In the genomic region with DNA sequence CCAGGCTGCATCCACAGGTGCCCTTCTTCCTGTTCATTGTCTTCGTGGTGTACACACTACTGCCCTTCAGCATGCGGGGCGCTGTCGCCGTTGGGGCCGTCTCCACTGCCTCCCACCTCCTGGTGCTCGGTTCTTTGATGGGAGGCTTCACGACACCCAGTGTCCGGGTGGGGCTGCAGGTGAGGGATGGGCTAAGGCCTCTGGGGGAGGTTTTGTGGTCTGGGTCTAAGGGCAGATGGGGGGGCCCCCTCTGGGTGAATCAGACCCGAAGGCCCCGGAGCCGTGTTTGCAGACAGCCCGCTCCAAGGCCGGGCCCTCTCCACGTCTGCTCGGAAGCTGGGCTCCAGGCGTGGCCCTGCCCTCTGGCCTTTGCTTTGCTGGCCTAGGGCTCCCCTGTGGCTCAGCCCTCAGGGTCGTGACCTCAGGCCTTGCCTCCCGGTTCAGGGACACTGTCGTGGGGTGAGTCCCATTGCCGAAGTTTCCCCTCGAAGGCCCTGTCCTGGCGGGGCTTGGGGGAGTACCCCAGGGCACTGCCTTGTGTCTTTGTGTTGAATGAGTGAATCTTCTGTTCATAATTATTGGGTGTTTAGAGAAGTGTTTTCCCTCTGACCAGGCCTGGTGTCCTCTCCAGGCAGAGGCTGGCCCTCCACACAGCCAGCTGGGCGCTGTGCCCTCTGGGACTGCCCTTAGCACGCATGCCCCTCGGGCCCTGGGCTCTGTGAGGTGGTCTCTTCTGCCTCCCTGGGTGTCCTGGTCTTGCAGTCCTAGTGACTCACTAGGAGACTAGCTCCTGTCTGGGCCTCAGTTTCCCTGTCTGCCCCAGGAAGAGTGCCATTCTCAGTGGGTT, we compare ENCODE assay signal across 1 cellular context.
A peak's percentile ranks its signal among the peaks of the same experiment; 100 is the strongest.
TF ChIP-seq lines count a peak whose summit lies in the region.

No MANE protein-coding gene starts in this region.

TF ChIP-seq in HepG2, 621 proteins besides CTCF, POLR2A, EP300 and RAD21 (continued from another document and continues in another):
- TF ChIP-seq ZNF10 (CRISPR knock-in tag; IDR thresholded peaks at IDR 0.05; ENCODE audit: borderline replicate concordance, low read depth), result no peak
- no peak for TF ChIP-seq ZFP82 (CRISPR knock-in tag; IDR thresholded peaks at IDR 0.05; ENCODE audit: borderline replicate concordance)
- peak; percentile 94 for TF ChIP-seq HDAC2 (CRISPR knock-in tag; IDR thresholded peaks at IDR 0.05)
- no peak for TF ChIP-seq ZSCAN22 (CRISPR knock-in tag; IDR thresholded peaks at IDR 0.05)
- TF ChIP-seq, protein P1, sequence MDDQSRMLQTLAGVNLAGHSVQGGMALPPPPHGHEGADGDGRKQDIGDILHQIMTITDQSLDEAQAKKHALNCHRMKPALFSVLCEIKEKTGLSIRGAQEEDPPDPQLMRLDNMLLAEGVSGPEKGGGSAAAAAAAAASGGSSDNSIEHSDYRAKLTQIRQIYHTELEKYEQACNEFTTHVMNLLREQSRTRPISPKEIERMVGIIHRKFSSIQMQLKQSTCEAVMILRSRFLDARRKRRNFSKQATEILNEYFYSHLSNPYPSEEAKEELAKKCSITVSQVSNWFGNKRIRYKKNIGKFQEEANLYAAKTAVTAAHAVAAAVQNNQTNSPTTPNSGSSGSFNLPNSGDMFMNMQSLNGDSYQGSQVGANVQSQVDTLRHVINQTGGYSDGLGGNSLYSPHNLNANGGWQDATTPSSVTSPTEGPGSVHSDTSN (CRISPR knock-in tag; IDR thresholded peaks at IDR 0.05; ENCODE audit: borderline replicate concordance), result no peak
- no peak for TF ChIP-seq RFX3 (CRISPR knock-in tag; IDR thresholded peaks at IDR 0.05)
- no peak for TF ChIP-seq XBP1 (CRISPR knock-in tag; IDR thresholded peaks at IDR 0.05)
- peak; percentile 64; the same call in 1 of the 2 replicates for TF ChIP-seq ZKSCAN8 (CRISPR knock-in tag; IDR thresholded peaks at IDR 0.05; ENCODE audit: borderline replicate concordance)
- TF ChIP-seq CBX1 (IDR thresholded peaks at IDR 0.05; ENCODE audit: low read depth), result no peak
- TF ChIP-seq GZF1 (CRISPR knock-in tag; IDR thresholded peaks at IDR 0.05), result no peak
- TF ChIP-seq MBD4 (IDR thresholded peaks at IDR 0.05; ENCODE audit: borderline replicate concordance, low read length), result no peak
- peak; percentile 72 for TF ChIP-seq XRCC5 (optimal IDR thresholded peaks at IDR 0.05; ENCODE audit: low read length)
- TF ChIP-seq, protein P2, sequence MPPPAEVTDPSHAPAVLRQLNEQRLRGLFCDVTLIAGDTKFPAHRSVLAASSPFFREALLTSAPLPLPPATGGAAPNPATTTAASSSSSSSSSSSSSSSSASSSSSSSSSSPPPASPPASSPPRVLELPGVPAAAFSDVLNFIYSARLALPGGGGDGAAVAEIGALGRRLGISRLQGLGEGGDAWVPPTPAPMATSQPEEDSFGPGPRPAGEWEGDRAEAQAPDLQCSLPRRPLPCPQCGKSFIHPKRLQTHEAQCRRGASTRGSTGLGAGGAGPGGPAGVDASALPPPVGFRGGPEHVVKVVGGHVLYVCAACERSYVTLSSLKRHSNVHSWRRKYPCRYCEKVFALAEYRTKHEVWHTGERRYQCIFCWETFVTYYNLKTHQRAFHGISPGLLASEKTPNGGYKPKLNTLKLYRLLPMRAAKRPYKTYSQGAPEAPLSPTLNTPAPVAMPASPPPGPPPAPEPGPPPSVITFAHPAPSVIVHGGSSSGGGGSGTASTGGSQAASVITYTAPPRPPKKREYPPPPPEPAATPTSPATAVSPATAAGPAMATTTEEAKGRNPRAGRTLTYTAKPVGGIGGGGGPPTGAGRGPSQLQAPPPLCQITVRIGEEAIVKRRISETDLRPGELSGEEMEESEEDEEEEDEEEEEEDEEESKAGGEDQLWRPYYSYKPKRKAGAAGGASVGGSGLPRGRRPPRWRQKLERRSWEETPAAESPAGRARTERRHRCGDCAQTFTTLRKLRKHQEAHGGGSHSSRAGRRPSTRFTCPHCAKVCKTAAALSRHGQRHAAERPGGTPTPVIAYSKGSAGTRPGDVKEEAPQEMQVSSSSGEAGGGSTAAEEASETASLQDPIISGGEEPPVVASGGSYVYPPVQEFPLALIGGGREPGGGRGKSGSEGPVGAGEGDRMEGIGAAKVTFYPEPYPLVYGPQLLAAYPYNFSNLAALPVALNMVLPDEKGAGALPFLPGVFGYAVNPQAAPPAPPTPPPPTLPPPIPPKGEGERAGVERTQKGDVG (CRISPR knock-in tag; IDR thresholded peaks at IDR 0.05; ENCODE audit: borderline replicate concordance), result peak; percentile 54; the same call in 1 of the 2 replicates
- no peak for TF ChIP-seq KAT2B (IDR thresholded peaks at IDR 0.05; ENCODE audit: borderline replicate concordance, low read depth, low read length)
- TF ChIP-seq SMAD3 (CRISPR knock-in tag; IDR thresholded peaks at IDR 0.05), result peak; percentile 60; the same call in 1 of the 2 replicates
- no peak for TF ChIP-seq TBX3 (IDR thresholded peaks at IDR 0.05; ENCODE audit: borderline replicate concordance)
- no peak for TF ChIP-seq REXO4 (CRISPR knock-in tag; IDR thresholded peaks at IDR 0.05; ENCODE audit: borderline replicate concordance)
- TF ChIP-seq NFYB (CRISPR knock-in tag; IDR thresholded peaks at IDR 0.05), result no peak
- no peak for TF ChIP-seq ZNF850 (CRISPR knock-in tag; conservative IDR thresholded peaks at IDR 0.05)
- TF ChIP-seq, protein P3, sequence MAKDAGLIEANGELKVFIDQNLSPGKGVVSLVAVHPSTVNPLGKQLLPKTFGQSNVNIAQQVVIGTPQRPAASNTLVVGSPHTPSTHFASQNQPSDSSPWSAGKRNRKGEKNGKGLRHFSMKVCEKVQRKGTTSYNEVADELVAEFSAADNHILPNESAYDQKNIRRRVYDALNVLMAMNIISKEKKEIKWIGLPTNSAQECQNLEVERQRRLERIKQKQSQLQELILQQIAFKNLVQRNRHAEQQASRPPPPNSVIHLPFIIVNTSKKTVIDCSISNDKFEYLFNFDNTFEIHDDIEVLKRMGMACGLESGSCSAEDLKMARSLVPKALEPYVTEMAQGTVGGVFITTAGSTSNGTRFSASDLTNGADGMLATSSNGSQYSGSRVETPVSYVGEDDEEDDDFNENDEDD (CRISPR knock-in tag; IDR thresholded peaks at IDR 0.05; ENCODE audit: borderline replicate concordance), result peak; percentile 64; the same call in 1 of the 2 replicates
- no peak; the same call in 1 of the 2 replicates for TF ChIP-seq ZNF468 (CRISPR knock-in tag; IDR thresholded peaks at IDR 0.05)
- TF ChIP-seq ZFP36 (IDR thresholded peaks at IDR 0.05; ENCODE audit: borderline replicate concordance, low read depth, low read length, partially characterized antibody), result no peak
- no peak for TF ChIP-seq FOXK2 (IDR thresholded peaks at IDR 0.05)
- 0 out of 2 replicates have a peak, but pooled peaks have one; percentile 25 for TF ChIP-seq ZNF644 (CRISPR knock-in tag; IDR thresholded peaks at IDR 0.05; ENCODE audit: low read depth)
- TF ChIP-seq, protein P4, sequence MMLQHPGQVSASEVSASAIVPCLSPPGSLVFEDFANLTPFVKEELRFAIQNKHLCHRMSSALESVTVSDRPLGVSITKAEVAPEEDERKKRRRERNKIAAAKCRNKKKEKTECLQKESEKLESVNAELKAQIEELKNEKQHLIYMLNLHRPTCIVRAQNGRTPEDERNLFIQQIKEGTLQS (CRISPR knock-in tag; IDR thresholded peaks at IDR 0.05), result no peak; the same call in 1 of the 2 replicates
- TF ChIP-seq ZNF75D (CRISPR knock-in tag; IDR thresholded peaks at IDR 0.05; ENCODE audit: borderline replicate concordance), result no peak
- 0 out of 2 replicates have a peak, but pooled peaks have one; percentile 43 for TF ChIP-seq STAT5B (CRISPR knock-in tag; IDR thresholded peaks at IDR 0.05)
- TF ChIP-seq, protein P5, sequence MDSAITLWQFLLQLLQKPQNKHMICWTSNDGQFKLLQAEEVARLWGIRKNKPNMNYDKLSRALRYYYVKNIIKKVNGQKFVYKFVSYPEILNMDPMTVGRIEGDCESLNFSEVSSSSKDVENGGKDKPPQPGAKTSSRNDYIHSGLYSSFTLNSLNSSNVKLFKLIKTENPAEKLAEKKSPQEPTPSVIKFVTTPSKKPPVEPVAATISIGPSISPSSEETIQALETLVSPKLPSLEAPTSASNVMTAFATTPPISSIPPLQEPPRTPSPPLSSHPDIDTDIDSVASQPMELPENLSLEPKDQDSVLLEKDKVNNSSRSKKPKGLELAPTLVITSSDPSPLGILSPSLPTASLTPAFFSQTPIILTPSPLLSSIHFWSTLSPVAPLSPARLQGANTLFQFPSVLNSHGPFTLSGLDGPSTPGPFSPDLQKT (CRISPR knock-in tag; IDR thresholded peaks at IDR 0.05; ENCODE audit: borderline replicate concordance), result no peak
- TF ChIP-seq, protein P6, sequence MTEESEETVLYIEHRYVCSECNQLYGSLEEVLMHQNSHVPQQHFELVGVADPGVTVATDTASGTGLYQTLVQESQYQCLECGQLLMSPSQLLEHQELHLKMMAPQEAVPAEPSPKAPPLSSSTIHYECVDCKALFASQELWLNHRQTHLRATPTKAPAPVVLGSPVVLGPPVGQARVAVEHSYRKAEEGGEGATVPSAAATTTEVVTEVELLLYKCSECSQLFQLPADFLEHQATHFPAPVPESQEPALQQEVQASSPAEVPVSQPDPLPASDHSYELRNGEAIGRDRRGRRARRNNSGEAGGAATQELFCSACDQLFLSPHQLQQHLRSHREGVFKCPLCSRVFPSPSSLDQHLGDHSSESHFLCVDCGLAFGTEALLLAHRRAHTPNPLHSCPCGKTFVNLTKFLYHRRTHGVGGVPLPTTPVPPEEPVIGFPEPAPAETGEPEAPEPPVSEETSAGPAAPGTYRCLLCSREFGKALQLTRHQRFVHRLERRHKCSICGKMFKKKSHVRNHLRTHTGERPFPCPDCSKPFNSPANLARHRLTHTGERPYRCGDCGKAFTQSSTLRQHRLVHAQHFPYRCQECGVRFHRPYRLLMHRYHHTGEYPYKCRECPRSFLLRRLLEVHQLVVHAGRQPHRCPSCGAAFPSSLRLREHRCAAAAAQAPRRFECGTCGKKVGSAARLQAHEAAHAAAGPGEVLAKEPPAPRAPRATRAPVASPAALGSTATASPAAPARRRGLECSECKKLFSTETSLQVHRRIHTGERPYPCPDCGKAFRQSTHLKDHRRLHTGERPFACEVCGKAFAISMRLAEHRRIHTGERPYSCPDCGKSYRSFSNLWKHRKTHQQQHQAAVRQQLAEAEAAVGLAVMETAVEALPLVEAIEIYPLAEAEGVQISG (CRISPR knock-in tag; IDR thresholded peaks at IDR 0.05), result peak; percentile 62
- TF ChIP-seq HNRNPUL1 (IDR thresholded peaks at IDR 0.05; ENCODE audit: low read depth, low read length), result no peak
- TF ChIP-seq SYNCRIP (IDR thresholded peaks at IDR 0.05; ENCODE audit: insufficient read depth, low read depth, low read length), result no peak
- TF ChIP-seq, protein P7, sequence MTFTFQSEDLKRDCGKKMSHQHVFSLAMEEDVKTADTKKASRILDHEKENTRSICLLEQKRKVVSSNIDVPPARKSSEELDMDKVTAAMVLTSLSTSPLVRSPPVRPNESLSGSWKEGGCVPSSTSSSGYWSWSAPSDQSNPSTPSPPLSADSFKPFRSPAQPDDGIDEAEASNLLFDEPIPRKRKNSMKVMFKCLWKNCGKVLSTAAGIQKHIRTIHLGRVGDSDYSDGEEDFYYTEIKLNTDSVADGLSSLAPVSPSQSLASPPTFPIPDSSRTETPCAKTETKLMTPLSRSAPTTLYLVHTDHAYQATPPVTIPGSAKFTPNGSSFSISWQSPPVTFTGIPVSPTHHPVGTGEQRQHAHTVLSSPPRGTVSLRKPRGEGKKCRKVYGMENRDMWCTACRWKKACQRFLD (CRISPR knock-in tag; IDR thresholded peaks at IDR 0.05; ENCODE audit: borderline replicate concordance), result no peak
- peak; percentile 83 for TF ChIP-seq DMAP1 (CRISPR knock-in tag; IDR thresholded peaks at IDR 0.05)
- TF ChIP-seq, protein P8, sequence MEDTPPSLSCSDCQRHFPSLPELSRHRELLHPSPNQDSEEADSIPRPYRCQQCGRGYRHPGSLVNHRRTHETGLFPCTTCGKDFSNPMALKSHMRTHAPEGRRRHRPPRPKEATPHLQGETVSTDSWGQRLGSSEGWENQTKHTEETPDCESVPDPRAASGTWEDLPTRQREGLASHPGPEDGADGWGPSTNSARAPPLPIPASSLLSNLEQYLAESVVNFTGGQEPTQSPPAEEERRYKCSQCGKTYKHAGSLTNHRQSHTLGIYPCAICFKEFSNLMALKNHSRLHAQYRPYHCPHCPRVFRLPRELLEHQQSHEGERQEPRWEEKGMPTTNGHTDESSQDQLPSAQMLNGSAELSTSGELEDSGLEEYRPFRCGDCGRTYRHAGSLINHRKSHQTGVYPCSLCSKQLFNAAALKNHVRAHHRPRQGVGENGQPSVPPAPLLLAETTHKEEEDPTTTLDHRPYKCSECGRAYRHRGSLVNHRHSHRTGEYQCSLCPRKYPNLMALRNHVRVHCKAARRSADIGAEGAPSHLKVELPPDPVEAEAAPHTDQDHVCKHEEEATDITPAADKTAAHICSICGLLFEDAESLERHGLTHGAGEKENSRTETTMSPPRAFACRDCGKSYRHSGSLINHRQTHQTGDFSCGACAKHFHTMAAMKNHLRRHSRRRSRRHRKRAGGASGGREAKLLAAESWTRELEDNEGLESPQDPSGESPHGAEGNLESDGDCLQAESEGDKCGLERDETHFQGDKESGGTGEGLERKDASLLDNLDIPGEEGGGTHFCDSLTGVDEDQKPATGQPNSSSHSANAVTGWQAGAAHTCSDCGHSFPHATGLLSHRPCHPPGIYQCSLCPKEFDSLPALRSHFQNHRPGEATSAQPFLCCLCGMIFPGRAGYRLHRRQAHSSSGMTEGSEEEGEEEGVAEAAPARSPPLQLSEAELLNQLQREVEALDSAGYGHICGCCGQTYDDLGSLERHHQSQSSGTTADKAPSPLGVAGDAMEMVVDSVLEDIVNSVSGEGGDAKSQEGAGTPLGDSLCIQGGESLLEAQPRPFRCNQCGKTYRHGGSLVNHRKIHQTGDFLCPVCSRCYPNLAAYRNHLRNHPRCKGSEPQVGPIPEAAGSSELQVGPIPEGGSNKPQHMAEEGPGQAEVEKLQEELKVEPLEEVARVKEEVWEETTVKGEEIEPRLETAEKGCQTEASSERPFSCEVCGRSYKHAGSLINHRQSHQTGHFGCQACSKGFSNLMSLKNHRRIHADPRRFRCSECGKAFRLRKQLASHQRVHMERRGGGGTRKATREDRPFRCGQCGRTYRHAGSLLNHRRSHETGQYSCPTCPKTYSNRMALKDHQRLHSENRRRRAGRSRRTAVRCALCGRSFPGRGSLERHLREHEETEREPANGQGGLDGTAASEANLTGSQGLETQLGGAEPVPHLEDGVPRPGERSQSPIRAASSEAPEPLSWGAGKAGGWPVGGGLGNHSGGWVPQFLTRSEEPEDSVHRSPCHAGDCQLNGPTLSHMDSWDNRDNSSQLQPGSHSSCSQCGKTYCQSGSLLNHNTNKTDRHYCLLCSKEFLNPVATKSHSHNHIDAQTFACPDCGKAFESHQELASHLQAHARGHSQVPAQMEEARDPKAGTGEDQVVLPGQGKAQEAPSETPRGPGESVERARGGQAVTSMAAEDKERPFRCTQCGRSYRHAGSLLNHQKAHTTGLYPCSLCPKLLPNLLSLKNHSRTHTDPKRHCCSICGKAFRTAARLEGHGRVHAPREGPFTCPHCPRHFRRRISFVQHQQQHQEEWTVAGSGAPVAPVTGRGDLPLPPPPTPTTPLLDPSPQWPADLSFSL (CRISPR knock-in tag; IDR thresholded peaks at IDR 0.05), result no peak
- TF ChIP-seq HNF4A (CRISPR knock-in tag; IDR thresholded peaks at IDR 0.05), result peak; percentile 90
- no peak for TF ChIP-seq ZNF790 (CRISPR knock-in tag; IDR thresholded peaks at IDR 0.05; ENCODE audit: borderline replicate concordance)
- no peak for TF ChIP-seq ZBTB42 (CRISPR knock-in tag; IDR thresholded peaks at IDR 0.05)
- no peak for TF ChIP-seq CHCHD3 (CRISPR knock-in tag; IDR thresholded peaks at IDR 0.05)
- TF ChIP-seq ZNF263 (CRISPR knock-in tag; IDR thresholded peaks at IDR 0.05), result peak; percentile 62; the same call in 1 of the 2 replicates
- TF ChIP-seq, protein P9, sequence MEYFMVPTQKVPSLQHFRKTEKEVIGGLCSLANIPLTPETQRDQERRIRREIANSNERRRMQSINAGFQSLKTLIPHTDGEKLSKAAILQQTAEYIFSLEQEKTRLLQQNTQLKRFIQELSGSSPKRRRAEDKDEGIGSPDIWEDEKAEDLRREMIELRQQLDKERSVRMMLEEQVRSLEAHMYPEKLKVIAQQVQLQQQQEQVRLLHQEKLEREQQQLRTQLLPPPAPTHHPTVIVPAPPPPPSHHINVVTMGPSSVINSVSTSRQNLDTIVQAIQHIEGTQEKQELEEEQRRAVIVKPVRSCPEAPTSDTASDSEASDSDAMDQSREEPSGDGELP (IDR thresholded peaks at IDR 0.05; ENCODE audit: borderline replicate concordance, low read depth), result peak; percentile 57; the same call in 1 of the 2 replicates
